Comparison of ENCODE assay signal across 19 cellular contexts in genomic region chr3:25457642-25458419, GRCh38. TPM values are rescaled to one million over a fixed set of nuclear protein-coding genes. Genes with fewer than 3 reads are reported as not detected.
DNase-seq lines count a peak whose midpoint lies in the region; ATAC-seq and TF ChIP-seq lines count a peak whose summit lies in the region.
"Had no signal": no experiment of that assay in that cellular context is flagged by ENCODE, and none has a peak within 500 bp of the region (broad histone marks: within the 10 kb centered on the region; RNA-seq: fewer than 3 reads in every experiment).

No MANE protein-coding gene starts in this region.

- ATAC-seq in Right ventricle myocardium inferior (peak; percentile 21), HG02763 (IDR thresholded peaks at IDR 0.05; ENCODE audit: unreplicated experiment) (no peak)
- ATAC-seq in natural killer cell treated with Interleukin-12 subunit alpha and Interleukin-12 subunit beta and Interleukin-15 and Interleukin-18, amount 100 ng/mL, for 72 hours: no peak

- H3K36me3 ChIP-seq in esophagus squamous epithelium: no peaks in the 10 kb centered on the region
- H3K36me3 ChIP-seq: HAP-1 had no signal

- WGBS in esophagus squamous epithelium, 2 donors: 56 to 61% methylated on average over 5 to 7 of the region's 7 CpGs

- peaks cover 22 to 32% of the 10 kb centered on the region in 2 donors for H3K4me1 Mint-ChIP-seq in natural killer cell treated with Interleukin-12 subunit alpha and Interleukin-12 subunit beta and Interleukin-15 and Interleukin-18, amount 100 ng/mL, for 72 hours (ENCODE audit: low read depth in 2 of 2)
- H3K4me1 Mint-ChIP-seq: CD4-positive, alpha-beta memory T cell had no signal

- DNase-seq in Right ventricle myocardium inferior (ENCODE audit: missing footprints) (no peak), cardiac septum (ENCODE audit: low spot score) (no peak), esophagus squamous epithelium (lab: John Stamatoyannopoulos, UW) (no peak), myocyte (ENCODE audit: low read depth) (peak; percentile 60)
- no peak for DNase-seq in stimulated activated CD4-positive, alpha-beta T cell treated with anti-CD3 and anti-CD28 coated beads, Interleukin-15, amount 100 ng/mL, for 24 hours
- no peak for DNase-seq in natural killer cell treated with Interleukin-12 subunit alpha and Interleukin-12 subunit beta and Interleukin-15 and Interleukin-18, amount 100 ng/mL, for 72 hours (ENCODE audit: low spot score)
- DNase-seq in activated naive CD4-positive, alpha-beta T cell treated with anti-CD3 and anti-CD28 coated beads, Interleukin-2, amount 50 U/mL, for 16 hours: no peak
- DNase-seq: activated CD4-positive, CD25-positive, alpha-beta regulatory T cell; activated CD8-positive, alpha-beta memory T cell treated with anti-CD3 and anti-CD28 coated beads, Interleukin-2, amount 50 U/mL, for 48 hours; activated naive CD8-positive, alpha-beta T cell treated with anti-CD3 and anti-CD28 coated beads, Interleukin-2, amount 10 ng/mL, durations not matched to agents 7 days and 5 days; CD4-positive, alpha-beta memory T cell; foreskin melanocyte; GDM1; kidney; naive B cell; SW 1271 had no signal

- H3K27me3 ChIP-seq in esophagus squamous epithelium: no peaks in the 10 kb centered on the region

- no peak for TF ChIP-seq POLR2A in esophagus squamous epithelium (IDR thresholded peaks at IDR 0.05)

- no peaks in the 10 kb centered on the region for H3K27me3 Mint-ChIP-seq in natural killer cell treated with Interleukin-12 subunit alpha and Interleukin-12 subunit beta and Interleukin-15 and Interleukin-18, amount 100 ng/mL, for 72 hours
- H3K27me3 Mint-ChIP-seq: CD4-positive, alpha-beta memory T cell had no signal

- H3K27ac ChIP-seq in esophagus squamous epithelium: peak overlapping the region in 3 of 4 donors; percentile 62 to 85 (median 78)

- TF ChIP-seq CTCF in esophagus squamous epithelium (IDR thresholded peaks at IDR 0.05): no peak

- peaks cover 9 to 72% (median 39%) of the 10 kb centered on the region in 3 donors for H3K4me1 ChIP-seq in esophagus squamous epithelium

- H3K27ac Mint-ChIP-seq in natural killer cell treated with Interleukin-12 subunit alpha and Interleukin-12 subunit beta and Interleukin-15 and Interleukin-18, amount 100 ng/mL, for 72 hours: no peak overlapping the region
- H3K27ac Mint-ChIP-seq: activated naive CD8-positive, alpha-beta T cell treated with anti-CD3 and anti-CD28 coated beads, Interleukin-2, amount 10 ng/mL, durations not matched to agents 7 days and 5 days; CD4-positive, alpha-beta memory T cell; dendritic cell treated with granulocyte-macrophage colony-stimulating factor and Interleukin-4, amounts not matched to agents 40 ng/mL and 50 ng/mL, for 4 days; naive B cell had no signal

- H3K4me3 Mint-ChIP-seq in natural killer cell treated with Interleukin-12 subunit alpha and Interleukin-12 subunit beta and Interleukin-15 and Interleukin-18, amount 100 ng/mL, for 72 hours: no peak overlapping the region
- H3K4me3 Mint-ChIP-seq: activated naive CD8-positive, alpha-beta T cell treated with anti-CD3 and anti-CD28 coated beads, Interleukin-2, amount 10 ng/mL, durations not matched to agents 7 days and 5 days; CD4-positive, alpha-beta memory T cell; dendritic cell treated with granulocyte-macrophage colony-stimulating factor and Interleukin-4, amounts not matched to agents 40 ng/mL and 50 ng/mL, for 4 days; naive B cell had no signal

- peaks cover 3% of the 10 kb centered on the region for H3K9me3 Mint-ChIP-seq in natural killer cell treated with Interleukin-12 subunit alpha and Interleukin-12 subunit beta and Interleukin-15 and Interleukin-18, amount 100 ng/mL, for 72 hours
- H3K9me3 Mint-ChIP-seq: activated naive CD8-positive, alpha-beta T cell treated with anti-CD3 and anti-CD28 coated beads, Interleukin-2, amount 10 ng/mL, durations not matched to agents 7 days and 5 days; CD4-positive, alpha-beta memory T cell; dendritic cell treated with granulocyte-macrophage colony-stimulating factor and Interleukin-4, amounts not matched to agents 40 ng/mL and 50 ng/mL, for 4 days; naive B cell had no signal

- intact Hi-C loops in Right ventricle myocardium inferior (cut with DNase I): no loop called here
- intact Hi-C loops in cardiac septum (cut with DNase I): loop anchor here (10.0 kb wide), 1 partner anchor 327 kb away; the partner anchor contains the start of gene NGLY1
- intact Hi-C loops in esophagus squamous epithelium (cut with DNase I): no loop called here

- no peaks in the 10 kb centered on the region for H3K36me3 Mint-ChIP-seq in natural killer cell treated with Interleukin-12 subunit alpha and Interleukin-12 subunit beta and Interleukin-15 and Interleukin-18, amount 100 ng/mL, for 72 hours
- H3K36me3 Mint-ChIP-seq: CD4-positive, alpha-beta memory T cell; naive B cell had no signal

- no peak overlapping the region for H3K4me3 ChIP-seq in esophagus squamous epithelium
- H3K4me3 ChIP-seq: HAP-1 had no signal

- no peaks in the 10 kb centered on the region for H3K9me3 ChIP-seq in esophagus squamous epithelium
- H3K9me3 ChIP-seq: HAP-1 had no signal

RNA-seq across cellular contexts. Expression of gene RARB, which starts 29.8 kb away (rescaled TPM):
- total RNA-seq in Right ventricle myocardium inferior: 17.5 TPM
- 20.3 TPM for total RNA-seq in cardiac septum
- 1 to 10 TPM; 1.9 to 9.0 (median 3.5) TPM for total RNA-seq in esophagus squamous epithelium
- 0.13 TPM in 1 of 2 replicates, not detected in the other for total RNA-seq in myocyte
- polyA plus RNA-seq in myocyte (2012): 0.18 TPM
- total RNA-seq in natural killer cell treated with Interleukin-12 subunit alpha and Interleukin-12 subunit beta and Interleukin-15 and Interleukin-18, amount 100 ng/mL, for 72 hours: not detected
- total RNA-seq: activated naive CD8-positive, alpha-beta T cell treated with anti-CD3 and anti-CD28 coated beads, Interleukin-2, amount 10 ng/mL, durations not matched to agents 7 days and 5 days; CD4-positive, alpha-beta memory T cell had no signal
